8 cellular contexts compared by ENCODE assay signal in genomic region chr12:1628671-1629337, GRCh38. TPM values are rescaled to one million over a fixed set of nuclear protein-coding genes. Genes with fewer than 3 reads are reported as not detected.
DNase-seq lines count a peak whose midpoint lies in the region; ATAC-seq and TF ChIP-seq lines count a peak whose summit lies in the region.

Gene WNT5B (plus strand): TSS chr12:1629231. CDS start chr12:1631355, 2,124 bp downstream.

- no peaks in the 10 kb centered on the region for H3K9me3 ChIP-seq in CD4-positive, CD25-positive, alpha-beta regulatory T cell (ENCODE audit: control insufficient read depth in 2 of 2, low read length in 2 of 2)
- no peaks in the 10 kb centered on the region for H3K9me3 ChIP-seq in osteoblast (ENCODE audit: low read depth, low read length)

- H3K27ac ChIP-seq in CD4-positive, CD25-positive, alpha-beta regulatory T cell (ENCODE audit: insufficient read depth, low read length, poor library complexity, severe bottlenecking) = no peak within 1 kb of the TSS
- H3K27ac ChIP-seq in osteoblast (ENCODE audit: low read depth, low read length) = no peak within 1 kb of the TSS

- peaks cover 61% of the 10 kb centered on the region for H3K79me2 ChIP-seq in osteoblast (ENCODE audit: insufficient read depth, low read length)

- ATAC-seq in CD4-positive, CD25-positive, alpha-beta regulatory T cell (ENCODE audit: low read depth in 2 of 2) = no peak

- peak within 1 kb of the TSS; percentile 67 for H3K4me2 ChIP-seq in osteoblast (ENCODE audit: insufficient read depth, low read length)

- peaks cover 16% of the 10 kb centered on the region for H3K4me1 ChIP-seq in CD4-positive, CD25-positive, alpha-beta regulatory T cell (ENCODE audit: control insufficient read depth, insufficient read depth, low read length, poor library complexity, severe bottlenecking)
- H3K4me1 ChIP-seq in osteoblast (ENCODE audit: insufficient read depth, low read length) = peaks cover 32% of the 10 kb centered on the region

- no peak within 1 kb of the TSS for H3K4me3 ChIP-seq in CD4-positive, CD25-positive, alpha-beta regulatory T cell (ENCODE audit: low read depth, low read length)
- H3K4me3 ChIP-seq in LNCaP clone FGC (ENCODE audit: low read depth, low read length) (peak within 1 kb of the TSS; percentile 26; the same call in 1 of the 2 replicates), osteoblast (ENCODE audit: insufficient read depth, low read length) (peak within 1 kb of the TSS; percentile 56)

- peaks cover 81% of the 10 kb centered on the region for H3K27me3 Mint-ChIP-seq in CD4-positive, CD25-positive, alpha-beta regulatory T cell
- peaks cover 18% of the 10 kb centered on the region for H3K27me3 Mint-ChIP-seq in endothelial cell (ENCODE audit: unreplicated experiment)

- no peak within 1 kb of the TSS for H3K27ac Mint-ChIP-seq in CD4-positive, CD25-positive, alpha-beta regulatory T cell
- H3K27ac Mint-ChIP-seq in endothelial cell (ENCODE audit: unreplicated experiment) = no peak within 1 kb of the TSS

- H2AFZ ChIP-seq in osteoblast (ENCODE audit: low read length) = no peak within 1 kb of the TSS

- H3K36me3 ChIP-seq in CD4-positive, CD25-positive, alpha-beta regulatory T cell (ENCODE audit: control insufficient read depth, insufficient read depth, low read length) = no peaks in the 10 kb centered on the region
- H3K36me3 ChIP-seq in osteoblast (ENCODE audit: insufficient read depth, low read length) = peaks cover 38% of the 10 kb centered on the region

- peaks cover 4 to 22% (median 10%) of the 10 kb centered on the region in 4 donors for H3K4me1 Mint-ChIP-seq in CD4-positive, CD25-positive, alpha-beta regulatory T cell
- peaks cover 25% of the 10 kb centered on the region for H3K4me1 Mint-ChIP-seq in endothelial cell (ENCODE audit: unreplicated experiment)

- H4K20me1 ChIP-seq in osteoblast (ENCODE audit: insufficient read depth, low read length) = peaks cover 6% of the 10 kb centered on the region

- TF ChIP-seq CTCF in LNCaP clone FGC (IDR thresholded peaks at IDR 0.05; ENCODE audit: control insufficient read depth, extremely low read depth, insufficient read depth) (no peak), endothelial cell (IDR thresholded peaks at IDR 0.05; ENCODE audit: unreplicated experiment) (no peak), osteoblast (IDR thresholded peaks at IDR 0.05; ENCODE audit: extremely low read depth, low read depth, low read length) (no peak)

- H3K4me3 Mint-ChIP-seq in CD4-positive, CD25-positive, alpha-beta regulatory T cell = peak within 1 kb of the TSS; percentile 53 to 82 (median 58)
- H3K4me3 Mint-ChIP-seq in endothelial cell (ENCODE audit: unreplicated experiment) = peak within 1 kb of the TSS; percentile 81

- H3K9me3 Mint-ChIP-seq in CD4-positive, CD25-positive, alpha-beta regulatory T cell = peaks cover 0 to 2% (median 0%) of the 10 kb centered on the region in 7 donors
- no peaks in the 10 kb centered on the region for H3K9me3 Mint-ChIP-seq in endothelial cell (ENCODE audit: unreplicated experiment)

- H3K36me3 Mint-ChIP-seq in CD4-positive, CD25-positive, alpha-beta regulatory T cell = no peaks in the 10 kb centered on the region
- no peaks in the 10 kb centered on the region for H3K36me3 Mint-ChIP-seq in endothelial cell (ENCODE audit: low read depth, unreplicated experiment)

- no peak for DNase-seq in CD4-positive, CD25-positive, alpha-beta regulatory T cell
- DNase-seq in LNCaP clone FGC (ENCODE audit: low read depth) = no peak
- no peak for DNase-seq in endothelial cell (ENCODE audit: low spot score)
- peak; percentile 52 for DNase-seq in osteoblast (ENCODE audit: insufficient read length, low spot score, missing footprints)
- DNase-seq in iPS-NIHi7 (ENCODE audit: extremely low spot score) = no peak
- DNase-seq in hepatic stellate cell (ENCODE audit: low spot score) = no peak
- DNase-seq in stimulated activated CD4-positive, alpha-beta T cell treated with anti-CD3 and anti-CD28 coated beads, Interleukin-4, amount 100 ng/mL, for 24 hours = no peak
- no peak for DNase-seq in midbrain (lab: John Stamatoyannopoulos, UW)

- H3K27me3 ChIP-seq in CD4-positive, CD25-positive, alpha-beta regulatory T cell (ENCODE audit: control insufficient read depth, insufficient read depth, low read length) = peaks cover 24% of the 10 kb centered on the region
- H3K27me3 ChIP-seq in osteoblast (ENCODE audit: insufficient read depth, low read length) = no peaks in the 10 kb centered on the region

RNA-seq across cellular contexts. Expression of gene WNT5B, which starts in this region (rescaled TPM):
- total RNA-seq in CD4-positive, CD25-positive, alpha-beta regulatory T cell = not detected
- not detected for polyA plus RNA-seq in CD4-positive, CD25-positive, alpha-beta regulatory T cell
- total RNA-seq in endothelial cell (ENCODE audit: unreplicated experiment) = 7.5 TPM
- 59.0 and 71.0 TPM in 2 replicates for total RNA-seq in osteoblast
